ENCODE assay signal across 1 cellular context in genomic region chr5:172533399-172534228, GRCh38.
TF ChIP-seq lines count a peak whose summit lies in the region.

No MANE protein-coding gene starts in this region.

TF ChIP-seq in SK-N-SH treated with all-trans-retinoic acid at 6 μM for 48 hours, 23 proteins besides CTCF, POLR2A, EP300 and RAD21 (continued from another document):
- no peak for TF ChIP-seq CREB5 (CRISPR knock-in tag; IDR thresholded peaks at IDR 0.05; ENCODE audit: low read depth)
TF ChIP-seq in SK-N-SH treated with all-trans-retinoic acid at 6 μM for 48 hours: peak in this region for 0.
